17 cellular contexts compared by ENCODE assay signal in genomic region chr15:78263351-78263781, GRCh38. TPM values are rescaled to one million over a fixed set of nuclear protein-coding genes. Genes with fewer than 3 reads are reported as not detected.
DNase-seq lines count a peak whose midpoint lies in the region; ATAC-seq and TF ChIP-seq lines count a peak whose summit lies in the region.
"Had no signal": no experiment of that assay in that cellular context is flagged by ENCODE, and none has a peak within 500 bp of the region (broad histone marks: within the 10 kb centered on the region; RNA-seq: fewer than 3 reads in every experiment).

No MANE protein-coding gene starts in this region.

- H3K4me1 Mint-ChIP-seq in Caco-2 (ENCODE audit: low read depth, unreplicated experiment) (peaks cover 5% of the 10 kb centered on the region), GM23338 (peaks cover 3% of the 10 kb centered on the region; the same call in 1 of the 3 replicates)
- peaks cover 22% of the 10 kb centered on the region for H3K4me1 Mint-ChIP-seq in activated naive CD8-positive, alpha-beta T cell treated with anti-CD3 and anti-CD28 coated beads, Interleukin-2, amount 10 ng/mL, durations not matched to agents 7 days and 5 days

- ATAC-seq in GM23338, result no peak
- no peak for ATAC-seq in activated naive CD8-positive, alpha-beta T cell treated with anti-CD3 and anti-CD28 coated beads, Interleukin-2, amount 10 ng/mL, durations not matched to agents 7 days and 5 days (ENCODE audit: low read depth)
- ATAC-seq in psoas muscle, result no peak
- no peak for ATAC-seq in GM21825 (IDR thresholded peaks at IDR 0.05; ENCODE audit: unreplicated experiment)
- no peak for ATAC-seq in HG02938 (IDR thresholded peaks at IDR 0.05; ENCODE audit: unreplicated experiment)
- ATAC-seq: gastroesophageal sphincter had no signal

- H3K4me3 ChIP-seq in Caco-2 (ENCODE audit: low read depth, low read length), result no peak overlapping the region
- H3K4me3 ChIP-seq in GM23338, result no peak overlapping the region; the same call in 1 of the 2 replicates
- H3K4me3 ChIP-seq in psoas muscle, result no peak overlapping the region
- H3K4me3 ChIP-seq in tibial nerve, result no peak overlapping the region
- H3K4me3 ChIP-seq: HAP-1 had no signal

- no peak for TF ChIP-seq POLR2A in tibial nerve (IDR thresholded peaks at IDR 0.05)

- no peaks in the 10 kb centered on the region; the same call in 1 of the 2 replicates for H3K9me2 ChIP-seq in GM23338 (ENCODE audit: insufficient read depth)

- intact Hi-C loops in Caco-2 (cut with micrococcal nuclease; ENCODE audit: unreplicated experiment), result no loop called here
- intact Hi-C loops in psoas muscle (cut with DNase I), result loop anchor here in 1 of 2 donors (10.0 kb wide), 1 partner anchor 259 kb away; no protein-coding TSS in a partner anchor

- no peaks in the 10 kb centered on the region for H3K4me1 ChIP-seq in Caco-2
- no peaks in the 10 kb centered on the region for H3K4me1 ChIP-seq in GM23338 (ENCODE audit: insufficient read depth)
- H3K4me1 ChIP-seq in psoas muscle, result peaks cover 31% of the 10 kb centered on the region
- peaks cover 0 to 30% (median 12%) of the 10 kb centered on the region in 4 donors for H3K4me1 ChIP-seq in tibial nerve
- H3K4me1 ChIP-seq: HAP-1 had no signal

- H3K4me3 Mint-ChIP-seq in Caco-2 (ENCODE audit: unreplicated experiment) (peak overlapping the region; percentile 45), GM23338 (0 out of 3 replicates have a peak overlapping the region, but pooled peaks have one; percentile 54)
- peak overlapping the region; percentile 58 for H3K4me3 Mint-ChIP-seq in activated naive CD8-positive, alpha-beta T cell treated with anti-CD3 and anti-CD28 coated beads, Interleukin-2, amount 10 ng/mL, durations not matched to agents 7 days and 5 days
- H3K4me3 Mint-ChIP-seq: brain had no signal

- H2AFZ ChIP-seq in GM23338, result peak overlapping the region; percentile 94; the same call in 1 of the 2 replicates

- WGBS in psoas muscle, 3 donors, result 91 to 95% (median 93%) methylated on average over 7 of the region's 7 CpGs
- WGBS in tibial nerve, 2 donors, result 88 to 90% methylated on average over 4 to 7 of the region's 7 CpGs

- H3K79me2 ChIP-seq in GM23338 (replicated peaks; ENCODE audit: insufficient read depth), result no peaks in the 10 kb centered on the region

- no peaks in the 10 kb centered on the region for H3K27me3 Mint-ChIP-seq in Caco-2 (ENCODE audit: insufficient read depth, unreplicated experiment)
- peaks cover 19% of the 10 kb centered on the region for H3K27me3 Mint-ChIP-seq in GM23338 (ENCODE audit: insufficient read depth, low read depth, poor library complexity)
- H3K27me3 Mint-ChIP-seq in activated naive CD8-positive, alpha-beta T cell treated with anti-CD3 and anti-CD28 coated beads, Interleukin-2, amount 10 ng/mL, durations not matched to agents 7 days and 5 days, result no peaks in the 10 kb centered on the region

- POLR2A ChIA-PET in Caco-2 (lab: Charles Lee), result no interaction called here
- POLR2A ChIA-PET in activated naive CD8-positive, alpha-beta T cell treated with anti-CD3 and anti-CD28 coated beads, Interleukin-2, amount 10 ng/mL, durations not matched to agents 7 days and 5 days (lab: Charles Lee), result interaction anchor here (3.4 kb wide), 1 partner anchor 36 kb away, joined by 33 read pairs; the partner anchor contains the start of gene SKIC8

- H3F3A ChIP-seq in GM23338 (replicated peaks; ENCODE audit: low read depth), result peaks cover 8% of the 10 kb centered on the region; the same call in 1 of the 2 replicates

- TF ChIP-seq CTCF in Caco-2 (IDR thresholded peaks at IDR 0.05; ENCODE audit: insufficient read depth in 1 of 2, low read depth in 1 of 2, low read length in 1 of 2, severe bottlenecking in 1 of 2, unreplicated experiment in 1 of 2) (no peak), GM23338 (conservative IDR thresholded peaks at IDR 0.05; ENCODE audit: low read depth in 2 of 2) (no peak), psoas muscle (IDR thresholded peaks at IDR 0.05) (no peak), tibial nerve (IDR thresholded peaks at IDR 0.05) (no peak)

- no TSS peak for BruUV-seq in Caco-2 (replicated peaks; lab: Mats Ljungman, UMichigan)

- H3K9me3 ChIP-seq in Caco-2, result no peaks in the 10 kb centered on the region
- no peaks in the 10 kb centered on the region for H3K9me3 ChIP-seq in psoas muscle
- H3K9me3 ChIP-seq in tibial nerve, result no peaks in the 10 kb centered on the region
- H3K9me3 ChIP-seq: gastroesophageal sphincter, HAP-1, mucosa of descending colon had no signal

- H3K9me3 Mint-ChIP-seq in Caco-2 (ENCODE audit: unreplicated experiment) (no peaks in the 10 kb centered on the region), GM23338 (no peaks in the 10 kb centered on the region)
- no peaks in the 10 kb centered on the region for H3K9me3 Mint-ChIP-seq in activated naive CD8-positive, alpha-beta T cell treated with anti-CD3 and anti-CD28 coated beads, Interleukin-2, amount 10 ng/mL, durations not matched to agents 7 days and 5 days

- H3K27ac ChIP-seq in GM23338 (ENCODE audit: low read depth), result no peak overlapping the region
- H3K27ac ChIP-seq in psoas muscle, result peak overlapping the region; percentile 95
- H3K27ac ChIP-seq in tibial nerve, result no peak overlapping the region

- no peak overlapping the region for H3K4me2 ChIP-seq in GM23338

- CTCF ChIA-PET in Caco-2 (lab: Charles Lee), result no interaction called here

- no peak for TF ChIP-seq EP300 in tibial nerve (IDR thresholded peaks at IDR 0.05)

- H3K36me3 Mint-ChIP-seq in Caco-2 (ENCODE audit: insufficient read depth, unreplicated experiment) (no peaks in the 10 kb centered on the region), GM23338 (ENCODE audit: low read depth) (no peaks in the 10 kb centered on the region)
- H3K36me3 Mint-ChIP-seq in activated naive CD8-positive, alpha-beta T cell treated with anti-CD3 and anti-CD28 coated beads, Interleukin-2, amount 10 ng/mL, durations not matched to agents 7 days and 5 days, result peaks cover 2% of the 10 kb centered on the region
- H3K36me3 Mint-ChIP-seq: brain had no signal

- H4K20me1 ChIP-seq in GM23338 (replicated peaks; ENCODE audit: insufficient read depth), result no peaks in the 10 kb centered on the region

- H3K27me3 ChIP-seq in Caco-2 (replicated peaks; ENCODE audit: control insufficient read depth, insufficient read depth, low read length) (no peaks in the 10 kb centered on the region; the same call in 1 of the 2 replicates), GM23338 (ENCODE audit: insufficient read depth) (peaks cover 26% of the 10 kb centered on the region), psoas muscle (ENCODE audit: insufficient read depth in 3 of 3, low read length in 2 of 3) (no peaks in the 10 kb centered on the region), tibial nerve (no peaks in the 10 kb centered on the region)
- H3K27me3 ChIP-seq: gastroesophageal sphincter had no signal

- no peak for DNase-seq in Caco-2
- no peak for DNase-seq in GM23338 (ENCODE audit: low spot score)
- DNase-seq in activated naive CD8-positive, alpha-beta T cell treated with anti-CD3 and anti-CD28 coated beads, Interleukin-2, amount 10 ng/mL, durations not matched to agents 7 days and 5 days, result no peak
- DNase-seq in psoas muscle, result no peak
- DNase-seq in tibial nerve (ENCODE audit: low spot score in 2 of 2), result no peak
- DNase-seq: COR-L47, islet precursor cell, NCI-H2081 treated with DMSO at 0.1 percent for 48 hours, NCI-H82, T-helper 9 cell had no signal

- H3K27ac Mint-ChIP-seq in Caco-2 (ENCODE audit: unreplicated experiment), result no peak overlapping the region
- no peak overlapping the region for H3K27ac Mint-ChIP-seq in GM23338
- H3K27ac Mint-ChIP-seq in activated naive CD8-positive, alpha-beta T cell treated with anti-CD3 and anti-CD28 coated beads, Interleukin-2, amount 10 ng/mL, durations not matched to agents 7 days and 5 days, result peak overlapping the region; percentile 67
- H3K27ac Mint-ChIP-seq: brain had no signal

- no peaks in the 10 kb centered on the region for H3K36me3 ChIP-seq in Caco-2 (ENCODE audit: control insufficient read depth, insufficient read depth, low read length)
- H3K36me3 ChIP-seq in GM23338 (ENCODE audit: insufficient read depth), result no peaks in the 10 kb centered on the region
- no peaks in the 10 kb centered on the region for H3K36me3 ChIP-seq in psoas muscle (ENCODE audit: insufficient read depth in 1 of 2, low read depth in 1 of 2)
- no peaks in the 10 kb centered on the region for H3K36me3 ChIP-seq in tibial nerve
- H3K36me3 ChIP-seq: gastroesophageal sphincter, HAP-1 had no signal

TF ChIP-seq in GM23338, 12 proteins besides CTCF, POLR2A, EP300 and RAD21 (continues in another document):
- no peak for TF ChIP-seq EZH2phosphoT487 (IDR thresholded peaks at IDR 0.05; ENCODE audit: unreplicated experiment)

RNA-seq across cellular contexts. Expression of gene DNAJA4, which starts 1.0 kb away (rescaled TPM):
- total RNA-seq in Caco-2 (2022) (0.91 and 1.1 TPM in 2 replicates), psoas muscle (100 to 1,000 TPM in 3 of 4 donors, 10 to 100 TPM in 1; 78.5 to 263 (median 184) TPM), tibial nerve (10 to 100 TPM; 14.2 to 16.9 (median 16.4) TPM)
- 10.3 and 12.5 TPM in 2 replicates for total RNA-seq in GM23338 (2014; rRNA removed; shearing (Covaris generic))
- polyA plus RNA-seq in GM23338 (2016; fragmentation: Nextera tagmentation; extraction: Ambion mirVana) (5.0 and 5.4 TPM in 2 replicates), psoas muscle (100 to 1,000 TPM; 154 to 276 (median 188) TPM)
- 10 to 100 TPM; 26.0 to 28.5 TPM for total RNA-seq in activated naive CD8-positive, alpha-beta T cell treated with anti-CD3 and anti-CD28 coated beads, Interleukin-2, amount 10 ng/mL, durations not matched to agents 7 days and 5 days

RNA-seq across cellular contexts. Expression of gene ACSBG1, which starts 29.0 kb away (rescaled TPM):
- total RNA-seq in Caco-2 (2022) (not detected in 2 replicates), psoas muscle (under 1 TPM in 1 of 4 donors, not detected in 3; 0.12 TPM), tibial nerve (under 1 TPM in 2 of 4 donors, not detected in 2; under 0.01 to 0.21 TPM)
- 7.3 and 10.0 TPM in 2 replicates for total RNA-seq in GM23338 (2014; rRNA removed; shearing (Covaris generic))
- polyA plus RNA-seq in GM23338 (2016; fragmentation: Nextera tagmentation; extraction: Ambion mirVana) (1.9 TPM in 2 replicates), psoas muscle (under 1 TPM; 0.43 to 0.64 (median 0.59) TPM)
- under 1 TPM in 1 of 2 experiments, not detected in 1; 0.25 TPM for total RNA-seq in activated naive CD8-positive, alpha-beta T cell treated with anti-CD3 and anti-CD28 coated beads, Interleukin-2, amount 10 ng/mL, durations not matched to agents 7 days and 5 days
- total RNA-seq: M059J had no signal

RNA-seq across cellular contexts. Expression of gene SKIC8, which starts 36.0 kb away (rescaled TPM):
- 45.7 and 51.5 TPM in 2 replicates for total RNA-seq in Caco-2 (2022)
- 47.0 and 59.4 TPM in 2 replicates for total RNA-seq in GM23338 (2014; rRNA removed; shearing (Covaris generic))
- polyA plus RNA-seq in GM23338 (2016; fragmentation: Nextera tagmentation; extraction: Ambion mirVana), result 68.6 and 73.8 TPM in 2 replicates
- total RNA-seq in activated naive CD8-positive, alpha-beta T cell treated with anti-CD3 and anti-CD28 coated beads, Interleukin-2, amount 10 ng/mL, durations not matched to agents 7 days and 5 days, result 10 to 100 TPM; 42.4 to 46.4 TPM
- 10 to 100 TPM; 17.7 to 38.6 (median 30.8) TPM for total RNA-seq in psoas muscle
- 10 to 100 TPM; 32.9 to 48.9 (median 39.7) TPM for polyA plus RNA-seq in psoas muscle
- total RNA-seq in tibial nerve, result 10 to 100 TPM; 50.3 to 75.1 (median 55.5) TPM
